In the genomic region with DNA sequence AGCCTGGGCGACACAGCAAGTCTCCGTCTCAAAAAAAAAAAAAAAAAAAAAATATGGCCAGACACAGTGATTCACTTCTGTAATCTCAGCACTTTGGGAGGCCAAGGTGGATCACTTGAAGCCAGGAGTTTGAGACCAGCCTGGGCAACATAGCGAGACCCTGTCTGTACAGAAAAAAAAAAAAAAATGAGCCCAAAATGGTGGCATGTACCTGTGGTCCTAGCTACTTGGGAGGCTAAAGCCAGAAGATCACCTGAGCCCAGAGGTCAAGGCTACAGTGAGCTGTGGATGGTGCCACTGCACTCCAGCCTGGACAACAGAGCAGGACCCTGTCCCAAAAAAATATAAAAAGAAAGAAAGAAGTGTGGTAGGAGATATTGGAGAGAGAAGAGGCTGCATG, we compare ENCODE assay signal across 18 cellular contexts.
"Had no signal": no experiment of that assay in that cellular context is flagged by ENCODE, and none has a peak within 500 bp of the region (broad histone marks: within the 10 kb centered on the region; RNA-seq: fewer than 3 reads in every experiment).

No MANE protein-coding gene starts in this region.

- H3K9me3 ChIP-seq: adrenal gland, body of pancreas, heart right ventricle, left ventricle myocardium inferior, pancreas, psoas muscle, thoracic aorta, uterus had no signal

- DNase-seq: aorta, cortex of kidney, left ventricle myocardium inferior, psoas muscle had no signal

- H3K27me3 ChIP-seq: adrenal gland, body of pancreas, heart right ventricle, pancreas, uterus had no signal

- H3K4me3 ChIP-seq: adrenal gland, body of pancreas, heart right ventricle, left ventricle myocardium inferior, lung, pancreas, psoas muscle, uterus had no signal

- H3K27ac Mint-ChIP-seq: activated CD8-positive, alpha-beta memory T cell treated with anti-CD3 and anti-CD28 coated beads, Interleukin-2, amount 10 ng/mL, durations not matched to agents 7 days and 5 days; activated CD8-positive, alpha-beta T cell treated with anti-CD3 and anti-CD28 coated beads, Interleukin-2, amount 10 ng/mL, durations not matched to agents 7 days and 5 days; activated naive CD4-positive, alpha-beta T cell treated with anti-CD3 and anti-CD28 coated beads, Interleukin-2, amount 50 U/mL, for 72 hours; activated T-helper 2 cell treated with anti-CD3 and anti-CD28 coated beads, Interferon-gamma antibody, Interleukin-2, Interleukin-4, amounts not matched to agents 10 μg/mL and 5 μg/mL and 100 μg/mL, durations not matched to agents 14 hours and 24 hours and 36 hours; effector memory CD8-positive, alpha-beta T cell; stimulated activated naive CD8-positive, alpha-beta T cell treated with anti-CD3 and anti-CD28 coated beads, Interleukin-15, Interleukin-2, amounts not matched to agents 100 ng/mL and 50 ng/mL, for 24 hours; WTC11 had no signal

- H3K36me3 Mint-ChIP-seq: activated naive CD4-positive, alpha-beta T cell treated with anti-CD3 and anti-CD28 coated beads, Interleukin-2, amount 50 U/mL, for 72 hours had no signal

- H3K9me3 Mint-ChIP-seq: activated naive CD4-positive, alpha-beta T cell treated with anti-CD3 and anti-CD28 coated beads, Interleukin-2, amount 50 U/mL, for 72 hours; activated T-helper 2 cell treated with anti-CD3 and anti-CD28 coated beads, Interferon-gamma antibody, Interleukin-2, Interleukin-4, amounts not matched to agents 10 μg/mL and 5 μg/mL and 100 μg/mL, durations not matched to agents 14 hours and 24 hours and 36 hours; effector memory CD8-positive, alpha-beta T cell; stimulated activated naive CD8-positive, alpha-beta T cell treated with anti-CD3 and anti-CD28 coated beads, Interleukin-15, Interleukin-2, amounts not matched to agents 100 ng/mL and 50 ng/mL, for 24 hours had no signal

- H3K4me3 Mint-ChIP-seq: activated CD8-positive, alpha-beta memory T cell treated with anti-CD3 and anti-CD28 coated beads, Interleukin-2, amount 10 ng/mL, durations not matched to agents 7 days and 5 days; activated CD8-positive, alpha-beta T cell treated with anti-CD3 and anti-CD28 coated beads, Interleukin-2, amount 10 ng/mL, durations not matched to agents 7 days and 5 days; effector memory CD8-positive, alpha-beta T cell; stimulated activated naive CD8-positive, alpha-beta T cell treated with anti-CD3 and anti-CD28 coated beads, Interleukin-15, Interleukin-2, amounts not matched to agents 100 ng/mL and 50 ng/mL, for 24 hours; WTC11 had no signal

- H3K27me3 Mint-ChIP-seq: effector memory CD8-positive, alpha-beta T cell; stimulated activated naive CD8-positive, alpha-beta T cell treated with anti-CD3 and anti-CD28 coated beads, Interleukin-15, Interleukin-2, amounts not matched to agents 100 ng/mL and 50 ng/mL, for 24 hours had no signal

- H3K36me3 ChIP-seq: adrenal gland, left ventricle myocardium inferior, pancreas, thoracic aorta, uterus had no signal

- H3K27ac ChIP-seq: adrenal gland, heart right ventricle, left ventricle myocardium inferior, pancreas, thoracic aorta had no signal

- ATAC-seq: activated CD8-positive, alpha-beta memory T cell treated with anti-CD3 and anti-CD28 coated beads, Interleukin-2, amount 10 ng/mL, durations not matched to agents 7 days and 5 days; activated CD8-positive, alpha-beta T cell treated with anti-CD3 and anti-CD28 coated beads, Interleukin-2, amount 10 ng/mL, durations not matched to agents 7 days and 5 days; activated naive CD4-positive, alpha-beta T cell treated with anti-CD3 and anti-CD28 coated beads, Interleukin-2, amount 50 U/mL, for 72 hours; body of pancreas; effector memory CD8-positive, alpha-beta T cell; heart right ventricle; pancreas; psoas muscle; WTC11 had no signal

- H3K4me1 ChIP-seq: uterus had no signal
